17 cellular contexts compared by ENCODE assay signal in the genomic region with DNA sequence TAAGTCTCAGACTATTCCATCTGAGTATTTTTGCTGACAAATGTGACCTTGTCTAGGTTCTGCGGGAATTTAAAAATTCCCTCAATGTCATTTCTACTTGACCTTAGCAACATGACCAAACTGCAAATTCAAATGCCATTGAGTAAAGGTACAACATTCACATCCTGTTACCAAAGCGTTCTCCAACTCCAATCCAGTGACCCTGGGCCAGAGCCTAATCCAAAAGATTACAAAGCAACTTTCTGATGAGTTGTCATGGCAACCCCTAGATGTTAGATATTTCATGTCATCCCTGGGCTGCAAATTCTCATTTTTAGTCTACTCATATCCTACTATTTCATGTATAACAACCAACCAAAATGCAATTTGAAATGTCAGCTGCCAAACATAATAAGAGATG.
A peak's percentile ranks its signal among the peaks of the same experiment; 100 is the strongest.
DNase-seq lines count a peak whose midpoint lies in the region; ATAC-seq and TF ChIP-seq lines count a peak whose summit lies in the region.
"Had no signal": no experiment of that assay in that cellular context is flagged by ENCODE, and none has a peak within 500 bp of the region (broad histone marks: within the 10 kb centered on the region; RNA-seq: fewer than 3 reads in every experiment).

No MANE protein-coding gene starts in this region.

- TF ChIP-seq CTCF in left ventricle myocardium inferior (IDR thresholded peaks at IDR 0.05; ENCODE audit: borderline replicate concordance) (no peak), spleen (IDR thresholded peaks at IDR 0.05 in 8 of 11, conservative IDR thresholded peaks at IDR 0.05 in 3 of 11) (no peak), smooth muscle cell (IDR thresholded peaks at IDR 0.05; ENCODE audit: borderline replicate concordance, insufficient read depth, poor library complexity, severe bottlenecking) (no peak)
- no peak for TF ChIP-seq CTCF in activated CD8-positive, alpha-beta T cell treated with anti-CD3 and anti-CD28 coated beads for 36 hours (IDR thresholded peaks at IDR 0.05)

- no peak overlapping the region for H3K9ac ChIP-seq in smooth muscle cell (ENCODE audit: low read depth)
- H3K9ac ChIP-seq: BLaER1 had no signal

- H2AFZ ChIP-seq in smooth muscle cell (ENCODE audit: low read depth) = no peak overlapping the region

- H4K20me1 ChIP-seq in smooth muscle cell (ENCODE audit: low read depth) = no peaks in the 10 kb centered on the region

- peaks cover 66% of the 10 kb centered on the region for H3K36me3 Mint-ChIP-seq in activated CD8-positive, alpha-beta T cell treated with anti-CD3 and anti-CD28 coated beads for 36 hours (ENCODE audit: low read depth)
- peaks cover 65% of the 10 kb centered on the region for H3K36me3 Mint-ChIP-seq in activated naive CD8-positive, alpha-beta T cell treated with anti-CD3 and anti-CD28 coated beads, Interleukin-2, amount 50 U/mL, for 24 hours (ENCODE audit: low read depth)

- intact Hi-C loops in left ventricle myocardium inferior (cut with micrococcal nuclease) = no loop called here
- intact Hi-C loops in cardiac septum (cut with DNase I) = no loop called here
- intact Hi-C loops in activated CD8-positive, alpha-beta T cell treated with anti-CD3 and anti-CD28 coated beads for 36 hours (cut with micrococcal nuclease) = loop anchor here (5.0 kb wide), 2 partner anchors 34 to 41 kb away; no protein-coding TSS in a partner anchor
- intact Hi-C loops in spleen (cut with DNase I; ENCODE audit: low total_unique reads) = loop anchor here (10.0 kb wide), 1 partner anchor 53 kb away; no protein-coding TSS in a partner anchor

- no peak overlapping the region for H3K4me3 Mint-ChIP-seq in activated CD8-positive, alpha-beta T cell treated with anti-CD3 and anti-CD28 coated beads for 36 hours
- peak overlapping the region; percentile 58 for H3K4me3 Mint-ChIP-seq in activated naive CD8-positive, alpha-beta T cell treated with anti-CD3 and anti-CD28 coated beads, Interleukin-2, amount 50 U/mL, for 24 hours

- peaks cover 11% of the 10 kb centered on the region for H3F3A ChIP-seq in smooth muscle cell (ENCODE audit: low read depth)

- H3K4me1 Mint-ChIP-seq in activated CD8-positive, alpha-beta T cell treated with anti-CD3 and anti-CD28 coated beads for 36 hours (ENCODE audit: low read depth) = peaks cover 92% of the 10 kb centered on the region
- H3K4me1 Mint-ChIP-seq in activated naive CD8-positive, alpha-beta T cell treated with anti-CD3 and anti-CD28 coated beads, Interleukin-2, amount 50 U/mL, for 24 hours = peaks cover 98% of the 10 kb centered on the region

- no peaks in the 10 kb centered on the region for H3K9me3 Mint-ChIP-seq in activated CD8-positive, alpha-beta T cell treated with anti-CD3 and anti-CD28 coated beads for 36 hours
- no peaks in the 10 kb centered on the region for H3K9me3 Mint-ChIP-seq in activated naive CD8-positive, alpha-beta T cell treated with anti-CD3 and anti-CD28 coated beads, Interleukin-2, amount 50 U/mL, for 24 hours

- no peaks in the 10 kb centered on the region for H3K36me3 ChIP-seq in left ventricle myocardium inferior
- H3K36me3 ChIP-seq in spleen = no peaks in the 10 kb centered on the region
- H3K36me3 ChIP-seq in smooth muscle cell (ENCODE audit: low read depth) = no peaks in the 10 kb centered on the region
- H3K36me3 ChIP-seq: MG63 had no signal

- H3K4me1 ChIP-seq in left ventricle myocardium inferior (peaks cover 41% of the 10 kb centered on the region), spleen (peaks cover 18 to 75% (median 34%) of the 10 kb centered on the region in 6 donors), smooth muscle cell (ENCODE audit: low read depth) (peaks cover 19% of the 10 kb centered on the region)

- H3K27me3 ChIP-seq in left ventricle myocardium inferior (ENCODE audit: low read depth) (no peaks in the 10 kb centered on the region), spleen (replicated peaks in 1 of 7) (no peaks in the 10 kb centered on the region), smooth muscle cell (ENCODE audit: low read depth) (no peaks in the 10 kb centered on the region)
- H3K27me3 ChIP-seq: BLaER1, MG63 had no signal

- no peak overlapping the region for H3K4me3 ChIP-seq in left ventricle myocardium inferior
- H3K4me3 ChIP-seq in spleen = no peak overlapping the region
- no peak overlapping the region for H3K4me3 ChIP-seq in smooth muscle cell
- H3K4me3 ChIP-seq: BLaER1, MG63 had no signal

- H3K9me3 ChIP-seq in left ventricle myocardium inferior (replicated peaks) (no peaks in the 10 kb centered on the region), spleen (no peaks in the 10 kb centered on the region), smooth muscle cell (replicated peaks; ENCODE audit: low read depth) (no peaks in the 10 kb centered on the region)
- H3K9me3 ChIP-seq: BLaER1, MG63 had no signal

- DNase-seq in left ventricle myocardium inferior (no peak), cardiac septum (ENCODE audit: low spot score) (no peak), spleen (no peak), NCI-H1092 (lab: John Stamatoyannopoulos, UW) (no peak), DMS79 treated with DMSO at 0.1 percent for 48 hours (lab: John Stamatoyannopoulos, UW) (no peak), smooth muscle cell (lab: John Stamatoyannopoulos, UW; ENCODE audit: unreplicated experiment) (no peak)
- DNase-seq in activated CD8-positive, alpha-beta T cell treated with anti-CD3 and anti-CD28 coated beads for 36 hours = no peak
- DNase-seq in activated naive CD8-positive, alpha-beta T cell treated with anti-CD3 and anti-CD28 coated beads, Interleukin-2, amount 50 U/mL, for 24 hours = no peak
- DNase-seq: DMS 273 treated with DMSO at 0.1 percent for 48 hours, EL, KG1, MG63, NCI-H1105 treated with DMSO at 0.1 percent for 48 hours, NCI-H187 treated with DMSO at 0.1 percent for 48 hours, NCI-H2171 treated with DMSO at 0.1 percent for 48 hours, NCI-H774 had no signal

- H3K27ac Mint-ChIP-seq in activated CD8-positive, alpha-beta T cell treated with anti-CD3 and anti-CD28 coated beads for 36 hours = peak overlapping the region; percentile 96
- peak overlapping the region; percentile 98 for H3K27ac Mint-ChIP-seq in activated naive CD8-positive, alpha-beta T cell treated with anti-CD3 and anti-CD28 coated beads, Interleukin-2, amount 50 U/mL, for 24 hours

- H3K27ac ChIP-seq in left ventricle myocardium inferior (replicated peaks) (peak overlapping the region; percentile 24), spleen (peak overlapping the region in 7 of 8 donors; percentile 10 to 76 (median 58)), smooth muscle cell (ENCODE audit: low read depth) (no peak overlapping the region)
- H3K27ac ChIP-seq: BLaER1 had no signal

- no peak overlapping the region for H3K4me2 ChIP-seq in smooth muscle cell
- H3K4me2 ChIP-seq: BLaER1 had no signal

- H3K79me2 ChIP-seq in smooth muscle cell (ENCODE audit: low read depth) = no peaks in the 10 kb centered on the region

- POLR2A ChIA-PET in activated CD8-positive, alpha-beta T cell treated with anti-CD3 and anti-CD28 coated beads for 36 hours (lab: Charles Lee) = interaction anchor here (0.6 to 3.0 kb wide), 5 partner anchors 13 to 100 kb away, joined by 3 to 20 read pairs (median 4); no protein-coding TSS in a partner anchor

- WGBS in spleen, 5 donors = 46 to 73% (median 65%) methylated on average over 2 of the region's 2 CpGs
- 85% methylated on average over 2 of the region's 2 CpGs for WGBS in smooth muscle cell (ENCODE audit: low lambda C conversion rate)

- CTCF ChIA-PET in activated CD8-positive, alpha-beta T cell treated with anti-CD3 and anti-CD28 coated beads for 36 hours (lab: Charles Lee) = interaction anchor here (0.8 to 1.5 kb wide), 2 partner anchors 16 to 113 kb away, joined by 3 read pairs; no protein-coding TSS in a partner anchor

- no peak for ATAC-seq in activated CD8-positive, alpha-beta T cell treated with anti-CD3 and anti-CD28 coated beads for 36 hours
- no peak for ATAC-seq in activated naive CD8-positive, alpha-beta T cell treated with anti-CD3 and anti-CD28 coated beads, Interleukin-2, amount 50 U/mL, for 24 hours

- no peaks in the 10 kb centered on the region for H3K27me3 Mint-ChIP-seq in activated CD8-positive, alpha-beta T cell treated with anti-CD3 and anti-CD28 coated beads for 36 hours
- no peaks in the 10 kb centered on the region for H3K27me3 Mint-ChIP-seq in activated naive CD8-positive, alpha-beta T cell treated with anti-CD3 and anti-CD28 coated beads, Interleukin-2, amount 50 U/mL, for 24 hours

- no peak for TF ChIP-seq POLR2A in spleen (IDR thresholded peaks at IDR 0.05)

Comparison
In these comparisons a context has a peak if more than half of its experiments do, and no peak if none do; other contexts are left out.
1. intact Hi-C loops: an anchor here in activated CD8-positive, alpha-beta T cell treated with anti-CD3 and anti-CD28 coated beads for 36 hours (5.0 kb wide) and spleen (10.0 kb wide); none called in left ventricle myocardium inferior and cardiac septum.